Comparison of ENCODE assay signal across 1 cellular context in genomic region chr16:27154573-27155521, GRCh38.
TF ChIP-seq lines count a peak whose summit lies in the region.

No MANE protein-coding gene starts in this region.

TF ChIP-seq in HepG2, 621 proteins besides CTCF, POLR2A, EP300 and RAD21 (continued from another document and continues in another):
- TF ChIP-seq FOXA1 (IDR thresholded peaks at IDR 0.05): no peak
- TF ChIP-seq FOXA1 (CRISPR knock-in tag; IDR thresholded peaks at IDR 0.05): no peak
- TF ChIP-seq YEATS4 (CRISPR knock-in tag; IDR thresholded peaks at IDR 0.05; ENCODE audit: borderline replicate concordance): peak; percentile 59
- 0 out of 2 replicates have a peak, but pooled peaks have one; percentile 35 for TF ChIP-seq ZNF441 (CRISPR knock-in tag; IDR thresholded peaks at IDR 0.05; ENCODE audit: borderline replicate concordance)
- TF ChIP-seq, protein P1, sequence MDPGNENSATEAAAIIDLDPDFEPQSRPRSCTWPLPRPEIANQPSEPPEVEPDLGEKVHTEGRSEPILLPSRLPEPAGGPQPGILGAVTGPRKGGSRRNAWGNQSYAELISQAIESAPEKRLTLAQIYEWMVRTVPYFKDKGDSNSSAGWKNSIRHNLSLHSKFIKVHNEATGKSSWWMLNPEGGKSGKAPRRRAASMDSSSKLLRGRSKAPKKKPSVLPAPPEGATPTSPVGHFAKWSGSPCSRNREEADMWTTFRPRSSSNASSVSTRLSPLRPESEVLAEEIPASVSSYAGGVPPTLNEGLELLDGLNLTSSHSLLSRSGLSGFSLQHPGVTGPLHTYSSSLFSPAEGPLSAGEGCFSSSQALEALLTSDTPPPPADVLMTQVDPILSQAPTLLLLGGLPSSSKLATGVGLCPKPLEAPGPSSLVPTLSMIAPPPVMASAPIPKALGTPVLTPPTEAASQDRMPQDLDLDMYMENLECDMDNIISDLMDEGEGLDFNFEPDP (CRISPR knock-in tag; conservative IDR thresholded peaks at IDR 0.05): no peak
- no peak for TF ChIP-seq TCF7 (IDR thresholded peaks at IDR 0.05; ENCODE audit: low read depth)
- TF ChIP-seq MAFK (conservative IDR thresholded peaks at IDR 0.05 in 1 of 2, IDR thresholded peaks at IDR 0.05 in 1 of 2; ENCODE audit: low read length in 2 of 2): no peak
- no peak for TF ChIP-seq AHDC1 (CRISPR knock-in tag; IDR thresholded peaks at IDR 0.05; ENCODE audit: borderline replicate concordance)
- TF ChIP-seq, protein P2, sequence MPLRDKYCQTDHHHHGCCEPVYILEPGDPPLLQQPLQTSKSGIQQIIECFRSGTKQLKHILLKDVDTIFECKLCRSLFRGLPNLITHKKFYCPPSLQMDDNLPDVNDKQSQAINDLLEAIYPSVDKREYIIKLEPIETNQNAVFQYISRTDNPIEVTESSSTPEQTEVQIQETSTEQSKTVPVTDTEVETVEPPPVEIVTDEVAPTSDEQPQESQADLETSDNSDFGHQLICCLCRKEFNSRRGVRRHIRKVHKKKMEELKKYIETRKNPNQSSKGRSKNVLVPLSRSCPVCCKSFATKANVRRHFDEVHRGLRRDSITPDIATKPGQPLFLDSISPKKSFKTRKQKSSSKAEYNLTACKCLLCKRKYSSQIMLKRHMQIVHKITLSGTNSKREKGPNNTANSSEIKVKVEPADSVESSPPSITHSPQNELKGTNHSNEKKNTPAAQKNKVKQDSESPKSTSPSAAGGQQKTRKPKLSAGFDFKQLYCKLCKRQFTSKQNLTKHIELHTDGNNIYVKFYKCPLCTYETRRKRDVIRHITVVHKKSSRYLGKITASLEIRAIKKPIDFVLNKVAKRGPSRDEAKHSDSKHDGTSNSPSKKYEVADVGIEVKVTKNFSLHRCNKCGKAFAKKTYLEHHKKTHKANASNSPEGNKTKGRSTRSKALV (CRISPR knock-in tag; IDR thresholded peaks at IDR 0.05): no peak
- TF ChIP-seq RBFOX2 (IDR thresholded peaks at IDR 0.05; ENCODE audit: low read depth, low read length): no peak
- peak; percentile 43; the same call in 1 of the 2 replicates for TF ChIP-seq ZFP90 (CRISPR knock-in tag; IDR thresholded peaks at IDR 0.05; ENCODE audit: borderline replicate concordance)
- TF ChIP-seq, protein P3, sequence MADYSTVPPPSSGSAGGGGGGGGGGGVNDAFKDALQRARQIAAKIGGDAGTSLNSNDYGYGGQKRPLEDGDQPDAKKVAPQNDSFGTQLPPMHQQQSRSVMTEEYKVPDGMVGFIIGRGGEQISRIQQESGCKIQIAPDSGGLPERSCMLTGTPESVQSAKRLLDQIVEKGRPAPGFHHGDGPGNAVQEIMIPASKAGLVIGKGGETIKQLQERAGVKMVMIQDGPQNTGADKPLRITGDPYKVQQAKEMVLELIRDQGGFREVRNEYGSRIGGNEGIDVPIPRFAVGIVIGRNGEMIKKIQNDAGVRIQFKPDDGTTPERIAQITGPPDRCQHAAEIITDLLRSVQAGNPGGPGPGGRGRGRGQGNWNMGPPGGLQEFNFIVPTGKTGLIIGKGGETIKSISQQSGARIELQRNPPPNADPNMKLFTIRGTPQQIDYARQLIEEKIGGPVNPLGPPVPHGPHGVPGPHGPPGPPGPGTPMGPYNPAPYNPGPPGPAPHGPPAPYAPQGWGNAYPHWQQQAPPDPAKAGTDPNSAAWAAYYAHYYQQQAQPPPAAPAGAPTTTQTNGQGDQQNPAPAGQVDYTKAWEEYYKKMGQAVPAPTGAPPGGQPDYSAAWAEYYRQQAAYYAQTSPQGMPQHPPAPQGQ (CRISPR knock-in tag; IDR thresholded peaks at IDR 0.05; ENCODE audit: borderline replicate concordance): peak; percentile 96; the same call in 1 of the 2 replicates
- TF ChIP-seq NFIC (IDR thresholded peaks at IDR 0.05; ENCODE audit: low read length): no peak
- peak; percentile 24; the same call in 1 of the 2 replicates for TF ChIP-seq MAZ (IDR thresholded peaks at IDR 0.05; ENCODE audit: borderline replicate concordance, low read depth, low read length)
- no peak; the same call in 1 of the 2 replicates for TF ChIP-seq MAZ (CRISPR knock-in tag; IDR thresholded peaks at IDR 0.05; ENCODE audit: low read depth)
- TF ChIP-seq ZNF737 (CRISPR knock-in tag; IDR thresholded peaks at IDR 0.05; ENCODE audit: borderline replicate concordance): no peak
- no peak for TF ChIP-seq SP5 (CRISPR knock-in tag; IDR thresholded peaks at IDR 0.05; ENCODE audit: borderline replicate concordance, low read depth)
- TF ChIP-seq NR3C1 (CRISPR knock-in tag; IDR thresholded peaks at IDR 0.05): no peak
- 0 out of 2 replicates have a peak, but pooled peaks have one; percentile 30 for TF ChIP-seq DPF2 (CRISPR knock-in tag; IDR thresholded peaks at IDR 0.05; ENCODE audit: borderline replicate concordance, low read depth)
- no peak for TF ChIP-seq SRSF1 (optimal IDR thresholded peaks at IDR 0.05; ENCODE audit: low read depth, low read length)
- TF ChIP-seq IRF1 (CRISPR knock-in tag; IDR thresholded peaks at IDR 0.05; ENCODE audit: low read depth): no peak
- TF ChIP-seq HMGXB4 (CRISPR knock-in tag; IDR thresholded peaks at IDR 0.05; ENCODE audit: borderline replicate concordance in 1 of 2, low read depth in 1 of 2): peak in 1 of 2 experiments; percentile 54; a peak in 1 of 4 replicates
- peak; percentile 75 for TF ChIP-seq STAG1 (CRISPR knock-in tag; IDR thresholded peaks at IDR 0.05)
- TF ChIP-seq SPEN (CRISPR knock-in tag; IDR thresholded peaks at IDR 0.05; ENCODE audit: low read depth): peak; percentile 53; the same call in 1 of the 2 replicates
- no peak for TF ChIP-seq ZNF589 (CRISPR knock-in tag; conservative IDR thresholded peaks at IDR 0.05)
- peak; percentile 67; the same call in 1 of the 2 replicates for TF ChIP-seq MYC (CRISPR knock-in tag; IDR thresholded peaks at IDR 0.05; ENCODE audit: borderline replicate concordance)
- TF ChIP-seq CCDC6 (CRISPR knock-in tag; IDR thresholded peaks at IDR 0.05): no peak
- no peak; the same call in 1 of the 2 replicates for TF ChIP-seq TAF1 (CRISPR knock-in tag; IDR thresholded peaks at IDR 0.05)
- TF ChIP-seq BHLHE40 (IDR thresholded peaks at IDR 0.05; ENCODE audit: low read length): peak; percentile 12; the same call in 1 of the 2 replicates
- no peak for TF ChIP-seq MAFG (CRISPR knock-in tag; IDR thresholded peaks at IDR 0.05)
- no peak for TF ChIP-seq ZNF317 (CRISPR knock-in tag; IDR thresholded peaks at IDR 0.05)
- TF ChIP-seq, protein P4, sequence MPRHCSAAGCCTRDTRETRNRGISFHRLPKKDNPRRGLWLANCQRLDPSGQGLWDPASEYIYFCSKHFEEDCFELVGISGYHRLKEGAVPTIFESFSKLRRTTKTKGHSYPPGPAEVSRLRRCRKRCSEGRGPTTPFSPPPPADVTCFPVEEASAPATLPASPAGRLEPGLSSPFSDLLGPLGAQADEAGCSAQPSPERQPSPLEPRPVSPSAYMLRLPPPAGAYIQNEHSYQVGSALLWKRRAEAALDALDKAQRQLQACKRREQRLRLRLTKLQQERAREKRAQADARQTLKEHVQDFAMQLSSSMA (CRISPR knock-in tag; IDR thresholded peaks at IDR 0.05): peak; percentile 47; the same call in 1 of the 2 replicates
- no peak for TF ChIP-seq ZNF549 (CRISPR knock-in tag; IDR thresholded peaks at IDR 0.05)
- peak; percentile 98 for TF ChIP-seq ZNF652 (CRISPR knock-in tag; IDR thresholded peaks at IDR 0.05; ENCODE audit: borderline replicate concordance, low read depth)
- TF ChIP-seq, protein P5, sequence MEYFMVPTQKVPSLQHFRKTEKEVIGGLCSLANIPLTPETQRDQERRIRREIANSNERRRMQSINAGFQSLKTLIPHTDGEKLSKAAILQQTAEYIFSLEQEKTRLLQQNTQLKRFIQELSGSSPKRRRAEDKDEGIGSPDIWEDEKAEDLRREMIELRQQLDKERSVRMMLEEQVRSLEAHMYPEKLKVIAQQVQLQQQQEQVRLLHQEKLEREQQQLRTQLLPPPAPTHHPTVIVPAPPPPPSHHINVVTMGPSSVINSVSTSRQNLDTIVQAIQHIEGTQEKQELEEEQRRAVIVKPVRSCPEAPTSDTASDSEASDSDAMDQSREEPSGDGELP (IDR thresholded peaks at IDR 0.05; ENCODE audit: borderline replicate concordance, low read depth): no peak
- TF ChIP-seq NAIF1 (CRISPR knock-in tag; IDR thresholded peaks at IDR 0.05; ENCODE audit: borderline replicate concordance): no peak
- TF ChIP-seq TRIM24 (CRISPR knock-in tag; IDR thresholded peaks at IDR 0.05): no peak
- TF ChIP-seq, protein P6, sequence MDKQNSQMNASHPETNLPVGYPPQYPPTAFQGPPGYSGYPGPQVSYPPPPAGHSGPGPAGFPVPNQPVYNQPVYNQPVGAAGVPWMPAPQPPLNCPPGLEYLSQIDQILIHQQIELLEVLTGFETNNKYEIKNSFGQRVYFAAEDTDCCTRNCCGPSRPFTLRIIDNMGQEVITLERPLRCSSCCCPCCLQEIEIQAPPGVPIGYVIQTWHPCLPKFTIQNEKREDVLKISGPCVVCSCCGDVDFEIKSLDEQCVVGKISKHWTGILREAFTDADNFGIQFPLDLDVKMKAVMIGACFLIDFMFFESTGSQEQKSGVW (CRISPR knock-in tag; IDR thresholded peaks at IDR 0.05; ENCODE audit: borderline replicate concordance): no peak
- TF ChIP-seq, protein P7, sequence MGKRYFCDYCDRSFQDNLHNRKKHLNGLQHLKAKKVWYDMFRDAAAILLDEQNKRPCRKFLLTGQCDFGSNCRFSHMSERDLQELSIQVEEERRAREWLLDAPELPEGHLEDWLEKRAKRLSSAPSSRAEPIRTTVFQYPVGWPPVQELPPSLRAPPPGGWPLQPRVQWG (CRISPR knock-in tag; IDR thresholded peaks at IDR 0.05; ENCODE audit: borderline replicate concordance, low read depth): no peak
- TF ChIP-seq, protein P8, sequence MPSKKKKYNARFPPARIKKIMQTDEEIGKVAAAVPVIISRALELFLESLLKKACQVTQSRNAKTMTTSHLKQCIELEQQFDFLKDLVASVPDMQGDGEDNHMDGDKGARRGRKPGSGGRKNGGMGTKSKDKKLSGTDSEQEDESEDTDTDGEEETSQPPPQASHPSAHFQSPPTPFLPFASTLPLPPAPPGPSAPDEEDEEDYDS (CRISPR knock-in tag; IDR thresholded peaks at IDR 0.05): no peak
- 0 out of 2 replicates have a peak, but pooled peaks have one; percentile 17 for TF ChIP-seq GMEB1 (CRISPR knock-in tag; IDR thresholded peaks at IDR 0.05; ENCODE audit: borderline replicate concordance)
- TF ChIP-seq ZNF17 (CRISPR knock-in tag; IDR thresholded peaks at IDR 0.05): no peak
